Comparison of ENCODE assay signal across 22 cellular contexts in genomic region chr11:69284081-69284511, GRCh38. TPM values are rescaled to one million over a fixed set of nuclear protein-coding genes. Genes with fewer than 3 reads are reported as not detected.
"Had no signal": no experiment of that assay in that cellular context is flagged by ENCODE, and none has a peak within 500 bp of the region (broad histone marks: within the 10 kb centered on the region; RNA-seq: fewer than 3 reads in every experiment).

No MANE protein-coding gene starts in this region.

- H3K27ac ChIP-seq: brain microvascular endothelial cell, prostate gland, right atrium auricular region, thyroid gland had no signal

- H3K36me3 ChIP-seq: brain microvascular endothelial cell, prostate gland, right atrium auricular region, thyroid gland had no signal

- H3K9me3 ChIP-seq: prostate gland, right atrium auricular region, thyroid gland had no signal

- H3K4me1 ChIP-seq: prostate gland had no signal

- DNase-seq: activated CD4-positive, alpha-beta memory T cell treated with anti-CD3 and anti-CD28 coated beads, Interleukin-2, amount 10 ng/mL, durations not matched to agents 7 days and 5 days; activated CD4-positive, alpha-beta T cell treated with anti-CD3 and anti-CD28 coated beads, Interleukin-2, amount 10 ng/mL, durations not matched to agents 24 days and 14 days; activated effector memory CD4-positive, alpha-beta T cell treated with anti-CD3 and anti-CD28 coated beads, Interleukin-2, amount 50 U/mL, for 16 hours; activated naive CD4-positive, alpha-beta T cell treated with anti-CD3 and anti-CD28 coated beads, Interleukin-2, amount 10 ng/mL, durations not matched to agents 7 days and 5 days; activated naive CD8-positive, alpha-beta T cell treated with anti-CD3 and anti-CD28 coated beads, Interleukin-2, amount 50 U/mL, for 24 hours; activated T-cell treated with anti-CD3 and anti-CD28 coated beads, Interleukin-2, amount 50 U/mL, for 72 hours; anterior cingulate cortex; brain microvascular endothelial cell; caudate nucleus; effector memory CD4-positive, alpha-beta T cell; foreskin melanocyte; glutamatergic neuron; hippocampal formation; left cardiac atrium; naive thymus-derived CD4-positive, alpha-beta T cell; substantia nigra; SW 1271; T-helper 17 cell; thyroid gland had no signal

- H3K27me3 ChIP-seq: brain microvascular endothelial cell, right atrium auricular region, thyroid gland had no signal

- ATAC-seq: activated naive CD8-positive, alpha-beta T cell treated with anti-CD3 and anti-CD28 coated beads, Interleukin-2, amount 50 U/mL, for 24 hours; activated T-cell treated with anti-CD3 and anti-CD28 coated beads, Interleukin-2, amount 50 U/mL, for 72 hours; left cardiac atrium; naive thymus-derived CD4-positive, alpha-beta T cell; T-helper 17 cell had no signal

- H3K4me3 ChIP-seq: prostate gland, right atrium auricular region, thyroid gland had no signal

RNA-seq across cellular contexts. Expression of gene MYEOV, which starts 9.9 kb away (rescaled TPM):
- total RNA-seq: activated CD4-positive, alpha-beta memory T cell treated with anti-CD3 and anti-CD28 coated beads, Interleukin-2, amount 10 ng/mL, durations not matched to agents 7 days and 5 days; ureter had no signal
- polyA plus RNA-seq: naive thymus-derived CD4-positive, alpha-beta T cell had no signal
